1 cellular context compared by ENCODE assay signal in the genomic region with DNA sequence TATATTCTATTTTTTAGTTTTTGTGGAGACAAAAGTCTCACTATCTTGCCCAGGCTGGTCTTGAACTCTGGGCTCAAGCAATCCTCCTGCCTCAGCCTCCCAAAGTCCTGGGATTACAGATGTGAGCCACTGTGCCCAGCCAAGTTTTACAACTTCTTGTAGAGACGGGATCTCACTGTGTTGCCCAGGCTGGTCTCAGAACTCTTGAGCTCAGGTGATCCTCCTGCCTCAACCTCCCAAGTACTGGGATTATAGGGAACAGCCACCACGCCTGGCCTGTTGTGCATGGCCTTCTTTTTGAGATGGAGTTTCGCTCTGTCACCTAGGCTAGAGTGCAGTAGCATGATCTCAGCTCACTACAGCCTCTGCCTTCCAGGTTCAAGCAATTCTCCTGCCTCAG.
TF ChIP-seq lines count a peak whose summit lies in the region.

No MANE protein-coding gene starts in this region.

TF ChIP-seq in K562, 482 proteins besides CTCF, POLR2A, EP300 and RAD21:
- TF ChIP-seq ZNF121 (CRISPR knock-in tag; conservative IDR thresholded peaks at IDR 0.05) (peak; percentile 53; the same call in 1 of the 2 replicates), SREBF2 (CRISPR knock-in tag; IDR thresholded peaks at IDR 0.05) (no peak), SOX6 (IDR thresholded peaks at IDR 0.05) (no peak)
- TF ChIP-seq, protein P1, sequence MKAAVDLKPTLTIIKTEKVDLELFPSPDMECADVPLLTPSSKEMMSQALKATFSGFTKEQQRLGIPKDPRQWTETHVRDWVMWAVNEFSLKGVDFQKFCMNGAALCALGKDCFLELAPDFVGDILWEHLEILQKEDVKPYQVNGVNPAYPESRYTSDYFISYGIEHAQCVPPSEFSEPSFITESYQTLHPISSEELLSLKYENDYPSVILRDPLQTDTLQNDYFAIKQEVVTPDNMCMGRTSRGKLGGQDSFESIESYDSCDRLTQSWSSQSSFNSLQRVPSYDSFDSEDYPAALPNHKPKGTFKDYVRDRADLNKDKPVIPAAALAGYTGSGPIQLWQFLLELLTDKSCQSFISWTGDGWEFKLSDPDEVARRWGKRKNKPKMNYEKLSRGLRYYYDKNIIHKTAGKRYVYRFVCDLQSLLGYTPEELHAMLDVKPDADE (conservative IDR thresholded peaks at IDR 0.05; ENCODE audit: control insufficient read depth, low read depth, low read length): no peak
- TF ChIP-seq, protein P2, sequence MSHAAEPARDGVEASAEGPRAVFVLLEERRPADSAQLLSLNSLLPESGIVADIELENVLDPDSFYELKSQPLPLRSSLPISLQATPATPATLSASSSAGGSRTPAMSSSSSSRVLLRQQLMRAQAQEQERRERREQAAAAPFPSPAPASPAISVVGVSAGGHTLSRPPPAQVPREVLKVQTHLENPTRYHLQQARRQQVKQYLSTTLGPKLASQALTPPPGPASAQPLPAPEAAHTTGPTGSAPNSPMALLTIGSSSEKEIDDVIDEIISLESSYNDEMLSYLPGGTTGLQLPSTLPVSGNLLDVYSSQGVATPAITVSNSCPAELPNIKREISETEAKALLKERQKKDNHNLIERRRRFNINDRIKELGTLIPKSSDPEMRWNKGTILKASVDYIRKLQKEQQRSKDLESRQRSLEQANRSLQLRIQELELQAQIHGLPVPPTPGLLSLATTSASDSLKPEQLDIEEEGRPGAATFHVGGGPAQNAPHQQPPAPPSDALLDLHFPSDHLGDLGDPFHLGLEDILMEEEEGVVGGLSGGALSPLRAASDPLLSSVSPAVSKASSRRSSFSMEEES (CRISPR knock-in tag; IDR thresholded peaks at IDR 0.05): no peak
